Comparison of ENCODE assay signal across 19 cellular contexts in the genomic region with DNA sequence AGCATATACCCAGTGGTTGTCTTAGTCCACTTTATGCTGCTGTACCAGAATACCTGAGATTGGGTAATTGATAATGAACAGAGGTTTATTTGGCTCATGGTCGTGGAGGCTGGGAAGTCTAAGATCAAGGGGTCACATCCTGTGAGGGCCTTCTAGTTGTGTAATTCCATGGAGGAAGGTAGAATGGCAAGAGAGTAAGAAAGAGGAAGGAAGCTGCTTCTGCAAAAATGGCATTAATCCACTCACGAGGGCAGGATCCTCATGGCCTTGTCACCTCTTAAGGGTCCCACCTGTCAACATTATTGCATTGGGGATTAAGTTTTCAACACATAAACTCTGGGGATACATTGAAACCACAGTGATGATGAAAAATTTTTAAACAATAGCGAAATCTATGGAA. TPM values are rescaled to one million over a fixed set of nuclear protein-coding genes. Genes with fewer than 3 reads are reported as not detected.
"Had no signal": no experiment of that assay in that cellular context is flagged by ENCODE, and none has a peak within 500 bp of the region (broad histone marks: within the 10 kb centered on the region; RNA-seq: fewer than 3 reads in every experiment).

No MANE protein-coding gene starts in this region.

- H3K27me3 ChIP-seq: left lung, right atrium auricular region had no signal

- H3K4me1 ChIP-seq: esophagus muscularis mucosa, heart right ventricle, left lung, prostate gland, right atrium auricular region had no signal

- H3K4me3 ChIP-seq: esophagus muscularis mucosa, heart right ventricle, left lung, prostate gland, right atrium auricular region had no signal

- DNase-seq: activated CD4-positive, alpha-beta T cell treated with anti-CD3 and anti-CD28 coated beads for 36 hours; activated CD4-positive, alpha-beta T cell treated with anti-CD3 and anti-CD28 coated beads, Interleukin-2, amount 50 U/mL, for 48 hours; activated gamma-delta T cell; effector CD8-positive, alpha-beta T cell; heart right ventricle; left lung; stimulated activated CD4-positive, alpha-beta T cell treated with anti-CD3 and anti-CD28 coated beads, Interleukin-12 subunit alpha, Interleukin-12 subunit beta, amount 100 ng/mL, for 4 hours; stimulated activated CD4-positive, alpha-beta T cell treated with anti-CD3 and anti-CD28 coated beads, Interleukin-1b, Interleukin-23, amount 100 ng/mL, for 48 hours; stimulated activated CD8-positive, alpha-beta memory T cell treated with anti-CD3 and anti-CD28 coated beads, Interleukin-4, amount 100 ng/mL, for 48 hours; stimulated activated naive CD4-positive, alpha-beta T cell had no signal

- H3K36me3 ChIP-seq: esophagus muscularis mucosa, heart right ventricle, left lung, prostate gland, right atrium auricular region had no signal

- H3K9me3 ChIP-seq: esophagus muscularis mucosa, heart right ventricle, left lung, prostate gland, right atrium auricular region had no signal

- ATAC-seq: activated CD4-positive, alpha-beta T cell treated with anti-CD3 and anti-CD28 coated beads for 36 hours; heart right ventricle; left lung; WTC11 had no signal

- H3K27ac ChIP-seq: esophagus muscularis mucosa, heart right ventricle, left lung, prostate gland, right atrium auricular region had no signal

RNA-seq across cellular contexts. Expression of a gene that starts 17.0 kb away (rescaled TPM):
- total RNA-seq: cerebellum, kidney epithelial cell, mononuclear cell, ureter had no signal
- polyA plus RNA-seq: neural cell had no signal
